18 cellular contexts compared by ENCODE assay signal in genomic region chr10:89090760-89091455, GRCh38.
A peak's percentile ranks its signal among the peaks of the same experiment; 100 is the strongest.
DNase-seq lines count a peak whose midpoint lies in the region; TF ChIP-seq lines count a peak whose summit lies in the region.
"Had no signal": no experiment of that assay in that cellular context is flagged by ENCODE, and none has a peak within 500 bp of the region (broad histone marks: within the 10 kb centered on the region; RNA-seq: fewer than 3 reads in every experiment).

No MANE protein-coding gene starts in this region.

- no peak overlapping the region for H3K4ac ChIP-seq in mesenchymal stem cell (ENCODE audit: low read depth in 1 of 2, low read length in 2 of 2)

- H2BK5ac ChIP-seq in mesenchymal stem cell (ENCODE audit: low read depth, low read length, poor library complexity, severe bottlenecking): no peak overlapping the region

- H2AFZ ChIP-seq in mesenchymal stem cell (ENCODE audit: low read depth, low read length): no peak overlapping the region

- in situ Hi-C loops in astrocyte of the spinal cord (cut with HindIII; ENCODE audit: low sequenced_read_pairs): no loop called here

- H3K4me3 ChIP-seq in astrocyte of the spinal cord (ENCODE audit: low read depth, low read length): no peak overlapping the region
- no peak overlapping the region for H3K4me3 ChIP-seq in mesenchymal stem cell (ENCODE audit: insufficient read depth in 1 of 2, low read depth in 1 of 2, low read length in 2 of 2)
- H3K4me3 ChIP-seq: coronary artery, GM12878, vagina had no signal

- no peak overlapping the region for H2BK12ac ChIP-seq in mesenchymal stem cell (ENCODE audit: low read length in 2 of 2)

- DNase-seq in GF-D8 (lab: John Stamatoyannopoulos, UW) (peak; percentile 88), MV-4-11 (lab: John Stamatoyannopoulos, UW) (peak; percentile 90), astrocyte of the spinal cord (ENCODE audit: low read depth, low spot score) (peak; percentile 53), mesenchymal stem cell (peak; percentile 61), ecto neural progenitor cell (ENCODE audit: low spot score) (no peak), NCI-H146 treated with DMSO at 0.1 percent for 48 hours (lab: John Stamatoyannopoulos, UW; ENCODE audit: unreplicated experiment) (no peak), COLO829 (ENCODE audit: low spot score) (no peak), NCI-H1694 treated with DMSO at 0.1 percent for 48 hours (lab: John Stamatoyannopoulos, UW) (no peak)
- DNase-seq: activated T-cell treated with anti-CD3 and anti-CD28 coated beads, Interleukin-2, amount 50 U/mL, for 48 hours; CD4-positive, alpha-beta memory T cell; EL; hippocampal formation; kidney glomerular epithelial cell; NCI-H2081; posterior cingulate gyrus had no signal

- H3K27me3 ChIP-seq in mesenchymal stem cell (ENCODE audit: control insufficient read depth in 1 of 2, insufficient read depth in 1 of 2, low read length in 2 of 2): no peaks in the 10 kb centered on the region
- H3K27me3 ChIP-seq: vagina had no signal

- H2BK120ac ChIP-seq in mesenchymal stem cell (ENCODE audit: low read depth, low read length): no peak overlapping the region

- no peaks in the 10 kb centered on the region for H3K9me3 ChIP-seq in mesenchymal stem cell (ENCODE audit: control insufficient read depth, low read length)
- H3K9me3 ChIP-seq: vagina had no signal

- H3K4me2 ChIP-seq in mesenchymal stem cell (ENCODE audit: low read length, poor library complexity, severe bottlenecking): no peak overlapping the region

- no peaks in the 10 kb centered on the region for H3K36me3 ChIP-seq in mesenchymal stem cell (ENCODE audit: control insufficient read depth in 1 of 2, insufficient read depth in 2 of 2, low read depth in 1 of 2, low read length in 2 of 2)
- H3K36me3 ChIP-seq: vagina had no signal

- no peak overlapping the region for H4K91ac ChIP-seq in mesenchymal stem cell (ENCODE audit: low read length)

- no peak overlapping the region for H3K27ac ChIP-seq in mesenchymal stem cell (ENCODE audit: low read length, poor library complexity, severe bottlenecking)
- H3K27ac ChIP-seq: coronary artery, vagina had no signal

- H4K8ac ChIP-seq in mesenchymal stem cell (ENCODE audit: low read length): no peak overlapping the region

- no peak overlapping the region for H3K18ac ChIP-seq in mesenchymal stem cell (ENCODE audit: low read depth in 1 of 2, low read length in 2 of 2)

- no peak overlapping the region for H3K14ac ChIP-seq in mesenchymal stem cell (ENCODE audit: low read length in 2 of 2)

- no peaks in the 10 kb centered on the region for H3K79me1 ChIP-seq in mesenchymal stem cell (replicated peaks; ENCODE audit: low read length, poor library complexity, severe bottlenecking)

- H3K23ac ChIP-seq in mesenchymal stem cell (ENCODE audit: low read length in 2 of 2): no peak overlapping the region

- H2AK5ac ChIP-seq in mesenchymal stem cell (ENCODE audit: low read length, severe bottlenecking): no peak overlapping the region

- no peaks in the 10 kb centered on the region for H3K4me1 ChIP-seq in mesenchymal stem cell (ENCODE audit: control insufficient read depth, insufficient read depth, low read depth, low read length)

- no peak overlapping the region for H3K9ac ChIP-seq in mesenchymal stem cell (ENCODE audit: low read length)

- WGBS in mesenchymal stem cell: 60% methylated on average over 1 of the region's 6 CpGs

- TF ChIP-seq CTCF in astrocyte of the spinal cord (IDR thresholded peaks at IDR 0.05; ENCODE audit: low read depth, low read length): no peak

- no peak overlapping the region for H2BK15ac ChIP-seq in mesenchymal stem cell (ENCODE audit: low read depth, poor library complexity, severe bottlenecking)

Comparison
In these comparisons a context has a peak if more than half of its experiments do, and no peak if none do; other contexts are left out.
1. DNase-seq: peak in GF-D8 (single experiment), MV-4-11 (single experiment), astrocyte of the spinal cord (single experiment) and mesenchymal stem cell (single experiment); none in ecto neural progenitor cell (single experiment), NCI-H146 treated with DMSO at 0.1 percent for 48 hours (single experiment), COLO829 (single experiment) and NCI-H1694 treated with DMSO at 0.1 percent for 48 hours (single experiment).